ENCODE assay signal across 8 cellular contexts in genomic region chr10:95327367-95327766, GRCh38. TPM values are rescaled to one million over a fixed set of nuclear protein-coding genes. Genes with fewer than 3 reads are reported as not detected.
DNase-seq lines count a peak whose midpoint lies in the region; ATAC-seq and TF ChIP-seq lines count a peak whose summit lies in the region.
"Had no signal": no experiment of that assay in that cellular context is flagged by ENCODE, and none has a peak within 500 bp of the region (broad histone marks: within the 10 kb centered on the region; RNA-seq: fewer than 3 reads in every experiment).

No MANE protein-coding gene starts in this region.

- intact Hi-C loops in right cardiac atrium (cut with DNase I): no loop called here
- intact Hi-C loops in tibial artery (cut with DNase I; ENCODE audit: low total_unique reads): no loop called here

- no peaks in the 10 kb centered on the region for H3K4me1 ChIP-seq in adipocyte (ENCODE audit: control insufficient read depth, insufficient read depth, low read length)
- H3K4me1 ChIP-seq in right cardiac atrium (ENCODE audit: control insufficient read depth, insufficient read depth, low read length): peaks cover 5% of the 10 kb centered on the region
- H3K4me1 ChIP-seq in tibial artery: peaks cover 0 to 26% (median 7%) of the 10 kb centered on the region in 4 donors

- no peak overlapping the region for H3K27ac Mint-ChIP-seq in glutamatergic neuron (ENCODE audit: unreplicated experiment)

- no peak overlapping the region for H3K4me3 Mint-ChIP-seq in glutamatergic neuron (ENCODE audit: unreplicated experiment)

- H3K27ac ChIP-seq in right cardiac atrium (ENCODE audit: low read length): peak overlapping the region; percentile 7
- peak overlapping the region; percentile 14 to 23 for H3K27ac ChIP-seq in tibial artery

- H3K9me3 ChIP-seq in adipocyte (ENCODE audit: control insufficient read depth, low read length) (no peaks in the 10 kb centered on the region), right cardiac atrium (ENCODE audit: control insufficient read depth, low read length) (no peaks in the 10 kb centered on the region), tibial artery (no peaks in the 10 kb centered on the region)

- TF ChIP-seq CTCF in tibial artery (IDR thresholded peaks at IDR 0.05): no peak
- TF ChIP-seq CTCF in glutamatergic neuron (IDR thresholded peaks at IDR 0.05; ENCODE audit: partially characterized antibody, unreplicated experiment): no peak

- no peaks in the 10 kb centered on the region for H3K4me1 Mint-ChIP-seq in glutamatergic neuron (ENCODE audit: low read depth, unreplicated experiment)

- H3K9ac ChIP-seq in adipocyte (ENCODE audit: low read length): no peak overlapping the region

- ATAC-seq in right cardiac atrium (peak; percentile 55 to 58), GM18868 (IDR thresholded peaks at IDR 0.05; ENCODE audit: unreplicated experiment) (no peak)

- H3K27me3 Mint-ChIP-seq in glutamatergic neuron (ENCODE audit: unreplicated experiment): peaks cover 3% of the 10 kb centered on the region

- no peaks in the 10 kb centered on the region for H3K27me3 ChIP-seq in adipocyte (replicated peaks; ENCODE audit: control insufficient read depth, insufficient read depth, low read length)
- no peaks in the 10 kb centered on the region for H3K27me3 ChIP-seq in right cardiac atrium (ENCODE audit: control insufficient read depth, insufficient read depth)
- no peaks in the 10 kb centered on the region for H3K27me3 ChIP-seq in tibial artery

- DNase-seq in NCI-H1092 treated with DMSO at 0.1 percent for 48 hours (lab: John Stamatoyannopoulos, UW) (peak; percentile 69), adipocyte (ENCODE audit: low read depth) (peak; percentile 18), right cardiac atrium (peak; percentile 43 to 79 (median 69)), tibial artery (peak in 1 of 2 donors; percentile 36), NCI-H526 treated with DMSO at 0.1 percent for 48 hours (lab: John Stamatoyannopoulos, UW) (no peak), glutamatergic neuron (no peak)
- DNase-seq: stimulated activated CD4-positive, alpha-beta T cell treated with anti-CD3 and anti-CD28 coated beads, Interleukin-12 subunit alpha, Interleukin-12 subunit beta, amount 100 ng/mL, for 4 hours had no signal

- H3K36me3 ChIP-seq in adipocyte (ENCODE audit: control insufficient read depth, insufficient read depth, low read length, severe bottlenecking) (peaks cover 77% of the 10 kb centered on the region), tibial artery (peaks cover 62 to 97% (median 83%) of the 10 kb centered on the region in 3 donors)

- 45% methylated on average over 5 of the region's 5 CpGs for WGBS in right cardiac atrium

- peaks cover 2% of the 10 kb centered on the region for H3K9me3 Mint-ChIP-seq in glutamatergic neuron (ENCODE audit: unreplicated experiment)

- H3K4me3 ChIP-seq in adipocyte (ENCODE audit: low read length) (no peak overlapping the region), right cardiac atrium (ENCODE audit: low read length) (no peak overlapping the region), tibial artery (no peak overlapping the region)

- H3K36me3 Mint-ChIP-seq in glutamatergic neuron (ENCODE audit: unreplicated experiment): peaks cover 4% of the 10 kb centered on the region

RNA-seq across cellular contexts. Expression of gene PDLIM1, which starts 36.6 kb away (rescaled TPM):
- total RNA-seq in right cardiac atrium (100 to 1,000 TPM; 159 to 227 (median 169) TPM), glutamatergic neuron (ENCODE audit: unreplicated experiment) (6.4 TPM)
- polyA plus RNA-seq in right cardiac atrium: 211 TPM

Comparison
In these comparisons a context has a peak if more than half of its experiments do, and no peak if none do; other contexts are left out.
1. DNase-seq: peak in NCI-H1092 treated with DMSO at 0.1 percent for 48 hours (single experiment), adipocyte (single experiment) and right cardiac atrium (3 of 3); none in NCI-H526 treated with DMSO at 0.1 percent for 48 hours (single experiment) and glutamatergic neuron (single experiment).
2. RNA of gene PDLIM1, which starts 36.6 kb away (total RNA-seq): 159 to 227 TPM in right cardiac atrium; 6.4 TPM in glutamatergic neuron (single experiment); every median in the first group is over 10 times any median in the second.